In genomic region chr6:34056301-34056700, GRCh38 we compare ENCODE assay signal across 8 cellular contexts.
DNase-seq lines count a peak whose midpoint lies in the region; ATAC-seq and TF ChIP-seq lines count a peak whose summit lies in the region.

No MANE protein-coding gene starts in this region.

- intact Hi-C loops in colonic mucosa (cut with DNase I) = loop anchor here (5.0 kb wide), 1 partner anchor 96 kb away; no protein-coding TSS in a partner anchor

- POLR2A ChIA-PET in HEK293 (lab: Yijun Ruan, JAX) = no interaction called here

- no peak overlapping the region for H3K14ac ChIP-seq in mesenchymal stem cell (ENCODE audit: low read length in 2 of 2)

- no peak overlapping the region for H3K23ac ChIP-seq in mesenchymal stem cell (ENCODE audit: low read length in 2 of 2)

- H3K9me3 ChIP-seq in HEK293 (ENCODE audit: control insufficient read depth, insufficient read depth, low read depth, low read length) (no peaks in the 10 kb centered on the region), colonic mucosa (no peaks in the 10 kb centered on the region), mesenchymal stem cell (ENCODE audit: control insufficient read depth, low read length) (no peaks in the 10 kb centered on the region)

- no peak overlapping the region for H3K27ac ChIP-seq in HEK293 (ENCODE audit: extremely low read depth, low read depth, low read length)
- H3K27ac ChIP-seq in colonic mucosa = no peak overlapping the region
- no peak overlapping the region for H3K27ac ChIP-seq in mesenchymal stem cell (ENCODE audit: low read length, poor library complexity, severe bottlenecking)

- H2AFZ ChIP-seq in mesenchymal stem cell (ENCODE audit: low read depth, low read length) = no peak overlapping the region

- H2BK15ac ChIP-seq in mesenchymal stem cell (ENCODE audit: low read depth, poor library complexity, severe bottlenecking) = no peak overlapping the region

- H2BK12ac ChIP-seq in mesenchymal stem cell (ENCODE audit: low read length in 2 of 2) = peak overlapping the region in 1 of 2 experiments; percentile 19

- no peak overlapping the region for H4K8ac ChIP-seq in mesenchymal stem cell (ENCODE audit: low read length)

- ATAC-seq in HG03439 (IDR thresholded peaks at IDR 0.05; ENCODE audit: unreplicated experiment) (no peak), HG03159 (IDR thresholded peaks at IDR 0.05; ENCODE audit: unreplicated experiment) (no peak)

- H3K79me1 ChIP-seq in mesenchymal stem cell (replicated peaks; ENCODE audit: low read length, poor library complexity, severe bottlenecking) = no peaks in the 10 kb centered on the region

- H3K4me1 ChIP-seq in HEK293 (ENCODE audit: control insufficient read depth, insufficient read depth, low read length) (no peaks in the 10 kb centered on the region), colonic mucosa (no peaks in the 10 kb centered on the region), mesenchymal stem cell (ENCODE audit: control insufficient read depth, insufficient read depth, low read depth, low read length) (peaks cover 3% of the 10 kb centered on the region)

- H3K4me3 ChIP-seq in HEK293 (ENCODE audit: low read depth, low read length) = no peak overlapping the region
- H3K4me3 ChIP-seq in colonic mucosa = no peak overlapping the region
- H3K4me3 ChIP-seq in mesenchymal stem cell (ENCODE audit: insufficient read depth in 1 of 2, low read depth in 1 of 2, low read length in 2 of 2) = peak overlapping the region; percentile 22 to 57

- H3K36me3 ChIP-seq in HEK293 (ENCODE audit: control insufficient read depth in 2 of 2, insufficient read depth in 1 of 2, low read length in 2 of 2) = no peaks in the 10 kb centered on the region
- no peaks in the 10 kb centered on the region for H3K36me3 ChIP-seq in colonic mucosa
- peaks cover 0 to 3% of the 10 kb centered on the region in 2 experiments for H3K36me3 ChIP-seq in mesenchymal stem cell (ENCODE audit: control insufficient read depth in 1 of 2, insufficient read depth in 2 of 2, low read depth in 1 of 2, low read length in 2 of 2)

- CTCF ChIA-PET in HEK293 (lab: Yijun Ruan, JAX) = interaction anchor here (1.0 to 1.5 kb wide), 2 partner anchors 12 to 99 kb away, joined by 3 to 5 read pairs; no protein-coding TSS in a partner anchor

- no peak overlapping the region for H3K4ac ChIP-seq in mesenchymal stem cell (ENCODE audit: low read depth in 1 of 2, low read length in 2 of 2)

- no peak overlapping the region for H3K18ac ChIP-seq in mesenchymal stem cell (ENCODE audit: low read depth in 1 of 2, low read length in 2 of 2)

- H2BK120ac ChIP-seq in mesenchymal stem cell (ENCODE audit: low read depth, low read length) = no peak overlapping the region

- H3K27me3 ChIP-seq in colonic mucosa = no peaks in the 10 kb centered on the region
- H3K27me3 ChIP-seq in mesenchymal stem cell (ENCODE audit: control insufficient read depth in 1 of 2, insufficient read depth in 1 of 2, low read length in 2 of 2) = peaks cover 64 to 71% of the 10 kb centered on the region in 2 experiments

- WGBS in mesenchymal stem cell = 58% methylated on average over 26 of the region's 26 CpGs

- H3K9ac ChIP-seq in colonic mucosa (ENCODE audit: low read depth in 2 of 2, low read length in 2 of 2) (peak overlapping the region in 1 of 2 donors; percentile 47), mesenchymal stem cell (ENCODE audit: low read length) (peak overlapping the region; percentile 7)

- TF ChIP-seq CTCF in HEK293 (tag by site-specific recombination; IDR thresholded peaks at IDR 0.05) (no peak), colonic mucosa (IDR thresholded peaks at IDR 0.05) (no peak)

- DNase-seq in AG20443 (ENCODE audit: low spot score) = peak; percentile 84
- peak; percentile 87 for DNase-seq in colonic mucosa
- no peak for DNase-seq in mesenchymal stem cell
- DNase-seq in NCI-H1105 treated with DMSO at 0.1 percent for 48 hours (lab: John Stamatoyannopoulos, UW) = no peak
- DNase-seq in NCI-H1105 (lab: John Stamatoyannopoulos, UW) = no peak

- no peak overlapping the region for H3K4me2 ChIP-seq in mesenchymal stem cell (ENCODE audit: low read length, poor library complexity, severe bottlenecking)

- H2AK5ac ChIP-seq in mesenchymal stem cell (ENCODE audit: low read length, severe bottlenecking) = no peak overlapping the region

- no peak overlapping the region for H4K91ac ChIP-seq in mesenchymal stem cell (ENCODE audit: low read length)

- no peak overlapping the region for H2BK5ac ChIP-seq in mesenchymal stem cell (ENCODE audit: low read depth, low read length, poor library complexity, severe bottlenecking)

TF ChIP-seq in HEK293, 187 proteins besides CTCF, POLR2A, EP300 and RAD21:
- TF ChIP-seq ELK4 (IDR thresholded peaks at IDR 0.05; ENCODE audit: borderline replicate concordance, low read depth, low read length) (no peak), OSR2 (tag by site-specific recombination; IDR thresholded peaks at IDR 0.05) (no peak), ZNF704 (tag by site-specific recombination; IDR thresholded peaks at IDR 0.05) (no peak), KLF1 (tag by site-specific recombination; IDR thresholded peaks at IDR 0.05) (peak; percentile 50; the same call in 1 of the 2 replicates)

Comparison
In these comparisons a context has a peak if more than half of its experiments do, and no peak if none do; other contexts are left out.
1. DNase-seq: peak in AG20443 (single experiment) and colonic mucosa (single experiment); none in mesenchymal stem cell (single experiment), NCI-H1105 treated with DMSO at 0.1 percent for 48 hours (single experiment) and NCI-H1105 (single experiment).
2. H3K4me3 ChIP-seq: peak in mesenchymal stem cell (2 of 2); none in HEK293 (single experiment) and colonic mucosa (single experiment).